17 cellular contexts compared by ENCODE assay signal in the genomic region with DNA sequence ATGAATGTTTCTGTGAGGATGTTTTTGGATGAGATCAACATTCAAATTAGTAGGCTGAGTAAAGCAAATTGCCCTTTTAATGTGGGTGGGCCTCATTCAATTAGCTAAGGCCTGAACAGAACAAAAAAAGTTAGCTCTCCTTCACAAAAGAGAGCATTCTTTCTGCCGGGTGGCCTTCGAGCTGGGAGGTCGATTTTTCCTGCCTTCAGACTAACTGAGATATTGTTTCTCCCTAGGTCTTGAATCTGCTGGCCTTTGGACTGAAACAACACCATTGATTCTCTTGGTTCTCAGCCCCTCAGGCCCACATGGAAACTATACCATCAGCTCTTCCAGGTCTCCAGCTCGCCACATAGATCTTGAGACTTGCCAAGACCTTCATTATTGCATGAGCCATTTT. TPM values are rescaled to one million over a fixed set of nuclear protein-coding genes. Genes with fewer than 3 reads are reported as not detected.
"Had no signal": no experiment of that assay in that cellular context is flagged by ENCODE, and none has a peak within 500 bp of the region (broad histone marks: within the 10 kb centered on the region; RNA-seq: fewer than 3 reads in every experiment).

No MANE protein-coding gene starts in this region.

- H3K4me1 ChIP-seq: heart left ventricle, right atrium auricular region had no signal

- ATAC-seq: heart left ventricle, left ventricle myocardium superior had no signal

- FAIRE-seq: frontal cortex, keratinocyte, small intestine, urothelium cell line had no signal

- H3K27me3 ChIP-seq: heart left ventricle, right atrium auricular region had no signal

- H3K27ac ChIP-seq: coronary artery, heart left ventricle, right atrium auricular region had no signal

- H3K9me3 ChIP-seq: heart left ventricle, right atrium auricular region had no signal

- DNase-seq: effector CD4-positive, alpha-beta T cell; heart left ventricle; hypothalamus; immature natural killer cell; left ventricle myocardium superior; mesendoderm; naive B cell; posterior cingulate gyrus; small intestine; stimulated activated CD4-positive, alpha-beta T cell treated with anti-CD3 and anti-CD28 coated beads, Interleukin-12 subunit alpha, Interleukin-12 subunit beta, amount 100 ng/mL, for 4 hours; stimulated activated naive CD4-positive, alpha-beta T cell treated with Interleukin-2 at 50 U/mL for 16 hours had no signal

- H3K36me3 ChIP-seq: heart left ventricle, right atrium auricular region had no signal

- H3K4me3 ChIP-seq: coronary artery, heart left ventricle, right atrium auricular region had no signal

RNA-seq across cellular contexts. Expression of a gene that starts 29.1 kb away (rescaled TPM):
- total RNA-seq: lung microvascular endothelial cell had no signal
- polyA plus RNA-seq: immature natural killer cell had no signal
